15 cellular contexts compared by ENCODE assay signal in genomic region chr2:226873826-226874225, GRCh38. TPM values are rescaled to one million over a fixed set of nuclear protein-coding genes. Genes with fewer than 3 reads are reported as not detected.
A peak's percentile ranks its signal among the peaks of the same experiment; 100 is the strongest.
DNase-seq lines count a peak whose midpoint lies in the region; ATAC-seq and TF ChIP-seq lines count a peak whose summit lies in the region.
"Had no signal": no experiment of that assay in that cellular context is flagged by ENCODE, and none has a peak within 500 bp of the region (broad histone marks: within the 10 kb centered on the region; RNA-seq: fewer than 3 reads in every experiment).

No MANE protein-coding gene starts in this region.

- H3K4me3 Mint-ChIP-seq in activated naive CD8-positive, alpha-beta T cell treated with anti-CD3 and anti-CD28 coated beads for 36 hours: no peak overlapping the region
- H3K4me3 Mint-ChIP-seq: CD4-positive, alpha-beta memory T cell had no signal

- 92 to 96% methylated on average over 1 of the region's 1 CpG for WGBS in thyroid gland, 2 donors

- peaks cover 19% of the 10 kb centered on the region for H3K4me1 Mint-ChIP-seq in activated naive CD8-positive, alpha-beta T cell treated with anti-CD3 and anti-CD28 coated beads for 36 hours

- peaks cover 9% of the 10 kb centered on the region for H3K9me3 Mint-ChIP-seq in activated naive CD8-positive, alpha-beta T cell treated with anti-CD3 and anti-CD28 coated beads for 36 hours

- ATAC-seq in activated CD4-positive, CD25-positive, alpha-beta regulatory T cell treated with anti-CD3 and anti-CD28 coated beads, Interleukin-2, amount 50 U/mL, for 24 hours: peak; percentile 91 to 92
- peak; percentile 15 for ATAC-seq in HG03432 (IDR thresholded peaks at IDR 0.05; ENCODE audit: unreplicated experiment)

- H3K4me1 ChIP-seq in thyroid gland: no peaks in the 10 kb centered on the region
- H3K4me1 ChIP-seq: Peyer's patch had no signal

- H3K27ac ChIP-seq in thyroid gland: no peak overlapping the region
- H3K27ac ChIP-seq: 22Rv1, Peyer's patch, skin epidermis had no signal

- no peak for TF ChIP-seq CTCF in thyroid gland (IDR thresholded peaks at IDR 0.05)

- H3K27ac Mint-ChIP-seq in activated naive CD8-positive, alpha-beta T cell treated with anti-CD3 and anti-CD28 coated beads for 36 hours: peak overlapping the region; percentile 76
- H3K27ac Mint-ChIP-seq: CD4-positive, alpha-beta memory T cell had no signal

- H3K27me3 ChIP-seq in thyroid gland: no peaks in the 10 kb centered on the region
- H3K27me3 ChIP-seq: Peyer's patch had no signal

- H3K36me3 ChIP-seq in thyroid gland: no peaks in the 10 kb centered on the region
- H3K36me3 ChIP-seq: Peyer's patch had no signal

- H3K9me3 ChIP-seq in thyroid gland: no peaks in the 10 kb centered on the region
- H3K9me3 ChIP-seq: Peyer's patch had no signal

- no peaks in the 10 kb centered on the region for H3K27me3 Mint-ChIP-seq in activated naive CD8-positive, alpha-beta T cell treated with anti-CD3 and anti-CD28 coated beads for 36 hours
- H3K27me3 Mint-ChIP-seq: CD4-positive, alpha-beta memory T cell had no signal

- no peak for TF ChIP-seq POLR2A in thyroid gland (IDR thresholded peaks at IDR 0.05)

- intact Hi-C loops in thyroid gland (cut with DNase I): no loop called here

- H3K36me3 Mint-ChIP-seq in activated naive CD8-positive, alpha-beta T cell treated with anti-CD3 and anti-CD28 coated beads for 36 hours: peaks cover 60% of the 10 kb centered on the region

- no peak for DNase-seq in activated CD4-positive, CD25-positive, alpha-beta regulatory T cell treated with anti-CD3 and anti-CD28 coated beads, Interleukin-2, amount 50 U/mL, for 72 hours
- peak; percentile 7 for DNase-seq in activated naive CD8-positive, alpha-beta T cell treated with anti-CD3 and anti-CD28 coated beads for 36 hours
- peak; percentile 41 for DNase-seq in stimulated activated CD8-positive, alpha-beta memory T cell treated with anti-CD3 and anti-CD28 coated beads, Interleukin-4, amount 100 ng/mL, for 48 hours
- no peak for DNase-seq in thyroid gland
- no peak for DNase-seq in hypothalamus (lab: John Stamatoyannopoulos, UW)
- no peak for DNase-seq in NCI-H1417 (lab: John Stamatoyannopoulos, UW)
- DNase-seq: CD4-positive, alpha-beta memory T cell; midbrain; NCI-H1694; NCI-H510A; Peyer's patch had no signal

- no peak overlapping the region for H3K4me3 ChIP-seq in thyroid gland (replicated peaks in 1 of 3)
- H3K4me3 ChIP-seq: Peyer's patch, skin epidermis had no signal

RNA-seq across cellular contexts. Expression of gene RHBDD1, which starts 38.0 kb away (rescaled TPM):
- total RNA-seq in activated naive CD8-positive, alpha-beta T cell treated with anti-CD3 and anti-CD28 coated beads for 36 hours: 10 to 100 TPM; 29.1 to 35.0 TPM
- total RNA-seq in thyroid gland: 10 to 100 TPM; 17.2 to 36.5 (median 26.2) TPM

Comparison
In these comparisons a context has a peak if more than half of its experiments do, and no peak if none do; other contexts are left out.
1. DNase-seq: peak in activated naive CD8-positive, alpha-beta T cell treated with anti-CD3 and anti-CD28 coated beads for 36 hours (single experiment) and stimulated activated CD8-positive, alpha-beta memory T cell treated with anti-CD3 and anti-CD28 coated beads, Interleukin-4, amount 100 ng/mL, for 48 hours (single experiment); none in activated CD4-positive, CD25-positive, alpha-beta regulatory T cell treated with anti-CD3 and anti-CD28 coated beads, Interleukin-2, amount 50 U/mL, for 72 hours (single experiment), thyroid gland (0 of 2), hypothalamus (0 of 51) and NCI-H1417 (0 of 3).